Comparison of ENCODE assay signal across 1 cellular context in the genomic region with DNA sequence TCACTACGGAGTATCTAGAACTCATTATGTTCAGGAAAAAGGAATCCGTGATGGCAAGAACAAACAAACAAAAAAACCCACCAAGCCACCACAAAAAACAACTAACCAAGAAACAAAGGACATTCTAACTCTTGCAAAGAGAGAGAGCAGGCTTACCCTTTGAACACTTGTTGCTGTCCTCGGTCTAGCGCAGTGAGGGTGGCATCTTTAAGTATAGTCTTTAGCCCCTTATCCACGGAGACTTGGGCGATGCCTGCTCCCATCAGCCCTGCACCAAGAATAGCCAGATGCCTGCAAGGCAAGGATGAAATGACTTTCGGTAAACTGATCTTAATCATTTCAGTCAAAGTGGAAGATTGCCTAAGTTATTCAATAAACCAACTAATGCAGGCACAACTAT.
TF ChIP-seq lines count a peak whose summit lies in the region.

No MANE protein-coding gene starts in this region.

TF ChIP-seq in GM23338, 12 proteins besides CTCF, POLR2A, EP300 and RAD21 (continued from another document):
- TF ChIP-seq ZNF462 (CRISPR knock-in tag; IDR thresholded peaks at IDR 0.05): no peak
